ENCODE assay signal across 20 cellular contexts in genomic region chr4:89363156-89363555, GRCh38.
"Had no signal": no experiment of that assay in that cellular context is flagged by ENCODE, and none has a peak within 500 bp of the region (broad histone marks: within the 10 kb centered on the region; RNA-seq: fewer than 3 reads in every experiment).

No MANE protein-coding gene starts in this region.

- ATAC-seq: K562, Right ventricle myocardium inferior had no signal

- DNase-seq: Kasumi-1, MM.1S, NCI-H1092 treated with DMSO at 0.1 percent for 48 hours, NCI-H146, NCI-H1694 treated with DMSO at 0.1 percent for 48 hours, NCI-H1930, NCI-H2081, NCI-H2107, NCI-H226, NCI-H446, NCI-H510A treated with DMSO at 0.1 percent for 48 hours, NCI-H526, NCI-H748 treated with DMSO at 0.1 percent for 48 hours, OCI-M1, PC-9, Peyer's patch, SHP77 treated with DMSO at 0.1 percent for 48 hours, SJCRH30 had no signal
